Comparison of ENCODE assay signal across 23 cellular contexts in genomic region chr1:207918571-207918970, GRCh38. TPM values are rescaled to one million over a fixed set of nuclear protein-coding genes. Genes with fewer than 3 reads are reported as not detected.
DNase-seq lines count a peak whose midpoint lies in the region; ATAC-seq, FAIRE-seq and TF ChIP-seq lines count a peak whose summit lies in the region.
"Had no signal": no experiment of that assay in that cellular context is flagged by ENCODE, and none has a peak within 500 bp of the region (broad histone marks: within the 10 kb centered on the region; RNA-seq: fewer than 3 reads in every experiment).

No MANE protein-coding gene starts in this region.

- TF ChIP-seq CTCF in right atrium auricular region (IDR thresholded peaks at IDR 0.05) = no peak
- TF ChIP-seq CTCF in endothelial cell of umbilical vein (IDR thresholded peaks at IDR 0.05; ENCODE audit: extremely low read depth in 1 of 2, insufficient read depth in 1 of 2, low read depth in 1 of 2, low read length in 2 of 2) = no peak
- TF ChIP-seq CTCF in nephron (IDR thresholded peaks at IDR 0.05; ENCODE audit: unreplicated experiment in 3 of 3) = no peak
- TF ChIP-seq CTCF in uterus (IDR thresholded peaks at IDR 0.05) = no peak

- ATAC-seq in Right ventricle myocardium inferior = no peak
- ATAC-seq: A549; activated CD4-positive, CD25-positive, alpha-beta regulatory T cell treated with anti-CD3 and anti-CD28 coated beads, Interleukin-2, amount 50 U/mL, for 24 hours; naive thymus-derived CD8-positive, alpha-beta T cell; Panc1; T-cell had no signal

- H3K27me3 ChIP-seq in right atrium auricular region (no peaks in the 10 kb centered on the region), endothelial cell of umbilical vein (ENCODE audit: control insufficient read depth in 2 of 2, insufficient read depth in 2 of 2, low read length in 2 of 2) (peaks cover 0 to 2% of the 10 kb centered on the region in 2 experiments), uterus (no peaks in the 10 kb centered on the region)

- no peaks in the 10 kb centered on the region for H3K9me1 ChIP-seq in endothelial cell of umbilical vein (replicated peaks; ENCODE audit: control insufficient read depth, extremely low read depth, insufficient read depth, low read length)

- dilution Hi-C loops in endothelial cell of umbilical vein (cut with MboI; ENCODE audit: extremely low pct_ligation_motif_present, low sequenced_read_pairs) = no loop called here

- FAIRE-seq in endothelial cell of umbilical vein (lab: Jason Lieb, UNC) = no peak
- FAIRE-seq: A549, H1 had no signal

- H3K27me3 Mint-ChIP-seq in nephron (ENCODE audit: low read depth) = peaks cover 5% of the 10 kb centered on the region

- peak overlapping the region in 2 of 3 experiments; percentile 46 to 91 for H3K27ac Mint-ChIP-seq in nephron
- H3K27ac Mint-ChIP-seq: activated naive CD8-positive, alpha-beta T cell treated with anti-CD3 and anti-CD28 coated beads, Interleukin-2, amount 10 ng/mL, durations not matched to agents 7 days and 5 days; naive thymus-derived CD8-positive, alpha-beta T cell; stimulated activated naive CD8-positive, alpha-beta T cell treated with anti-CD3 and anti-CD28 coated beads, Interleukin-15, Interleukin-2, amounts not matched to agents 100 ng/mL and 50 ng/mL, for 24 hours; T-cell had no signal

- H3K79me2 ChIP-seq in endothelial cell of umbilical vein (ENCODE audit: control insufficient read depth, insufficient read depth, low read length) = no peaks in the 10 kb centered on the region

- H3K4me3 Mint-ChIP-seq in nephron = no peak overlapping the region
- H3K4me3 Mint-ChIP-seq: activated naive CD8-positive, alpha-beta T cell treated with anti-CD3 and anti-CD28 coated beads, Interleukin-2, amount 10 ng/mL, durations not matched to agents 7 days and 5 days; naive thymus-derived CD8-positive, alpha-beta T cell; stimulated activated naive CD8-positive, alpha-beta T cell treated with anti-CD3 and anti-CD28 coated beads, Interleukin-15, Interleukin-2, amounts not matched to agents 100 ng/mL and 50 ng/mL, for 24 hours; T-cell had no signal

- POLR2A ChIA-PET in endothelial cell of umbilical vein (lab: Charles Lee) = no interaction called here

- H3K4me2 ChIP-seq in endothelial cell of umbilical vein (ENCODE audit: insufficient read depth, low read length) = no peak overlapping the region
- H3K4me2 ChIP-seq: A549 had no signal

- no peaks in the 10 kb centered on the region for H3K36me3 Mint-ChIP-seq in nephron (ENCODE audit: low read depth)
- H3K36me3 Mint-ChIP-seq: activated naive CD8-positive, alpha-beta T cell treated with anti-CD3 and anti-CD28 coated beads, Interleukin-2, amount 10 ng/mL, durations not matched to agents 7 days and 5 days; naive thymus-derived CD8-positive, alpha-beta T cell; T-cell had no signal

- H3K4me1 ChIP-seq in right atrium auricular region (peaks cover 0 to 66% of the 10 kb centered on the region in 2 donors), endothelial cell of umbilical vein (ENCODE audit: control insufficient read depth, extremely low read depth, insufficient read depth, low read length) (peaks cover 21% of the 10 kb centered on the region), uterus (peaks cover 0 to 3% of the 10 kb centered on the region in 2 donors)
- H3K4me1 ChIP-seq: A549 had no signal

- peak overlapping the region; percentile 48 to 52 for H3K27ac ChIP-seq in right atrium auricular region
- H3K27ac ChIP-seq in endothelial cell of umbilical vein (ENCODE audit: insufficient read depth, low read depth, low read length) = no peak overlapping the region
- H3K27ac ChIP-seq in uterus = peak overlapping the region; percentile 47 to 73
- H3K27ac ChIP-seq: A549 had no signal

- BruUV-seq in endothelial cell of umbilical vein (replicated peaks; lab: Mats Ljungman, UMichigan) = no TSS peak

- no peaks in the 10 kb centered on the region for H3K9me3 Mint-ChIP-seq in nephron
- H3K9me3 Mint-ChIP-seq: activated naive CD8-positive, alpha-beta T cell treated with anti-CD3 and anti-CD28 coated beads, Interleukin-2, amount 10 ng/mL, durations not matched to agents 7 days and 5 days; naive thymus-derived CD8-positive, alpha-beta T cell; stimulated activated naive CD8-positive, alpha-beta T cell treated with anti-CD3 and anti-CD28 coated beads, Interleukin-15, Interleukin-2, amounts not matched to agents 100 ng/mL and 50 ng/mL, for 24 hours; T-cell had no signal

- no peak overlapping the region for H3K9ac ChIP-seq in endothelial cell of umbilical vein (replicated peaks; ENCODE audit: extremely low read depth, insufficient read depth, low read length)

- H2AFZ ChIP-seq in endothelial cell of umbilical vein (ENCODE audit: low read depth, low read length) = no peak overlapping the region

- intact Hi-C loops in Right ventricle myocardium inferior (cut with DNase I) = no loop called here
- intact Hi-C loops in endothelial cell of umbilical vein (cut with micrococcal nuclease) = no loop called here
- intact Hi-C loops in uterus (cut with DNase I; ENCODE audit: low total_unique reads) = no loop called here

- H3K4me1 Mint-ChIP-seq in nephron = peaks cover 56% of the 10 kb centered on the region
- H3K4me1 Mint-ChIP-seq: activated naive CD8-positive, alpha-beta T cell treated with anti-CD3 and anti-CD28 coated beads, Interleukin-2, amount 10 ng/mL, durations not matched to agents 7 days and 5 days; T-cell had no signal

- no peak for TF ChIP-seq POLR2A in endothelial cell of umbilical vein (IDR thresholded peaks at IDR 0.05; ENCODE audit: low read depth, low read length)
- no peak for TF ChIP-seq POLR2A in uterus (IDR thresholded peaks at IDR 0.05)

- H3K36me3 ChIP-seq in right atrium auricular region (no peaks in the 10 kb centered on the region), endothelial cell of umbilical vein (ENCODE audit: control insufficient read depth in 2 of 2, extremely low read depth in 1 of 2, insufficient read depth in 2 of 2, low read length in 2 of 2) (no peaks in the 10 kb centered on the region), uterus (no peaks in the 10 kb centered on the region)

- DNase-seq in right atrium auricular region (ENCODE audit: low spot score) = no peak
- DNase-seq in Right ventricle myocardium inferior (ENCODE audit: missing footprints) = no peak
- DNase-seq in endothelial cell of umbilical vein (ENCODE audit: low read depth, low spot score) = peak; percentile 71
- DNase-seq in uterus = no peak
- DNase-seq in NCI-H774 (lab: John Stamatoyannopoulos, UW) = no peak
- no peak for DNase-seq in SW 1271 (lab: John Stamatoyannopoulos, UW)
- DNase-seq in globus pallidus (ENCODE audit: low spot score) = no peak
- DNase-seq: activated effector memory CD4-positive, alpha-beta T cell treated with anti-CD3 and anti-CD28 coated beads, Interleukin-2, amount 50 U/mL, for 16 hours; activated naive CD8-positive, alpha-beta T cell treated with anti-CD3 and anti-CD28 coated beads, Interleukin-2, amount 10 ng/mL, durations not matched to agents 7 days and 5 days; effector memory CD4-positive, alpha-beta T cell; GF-D8; midbrain; naive thymus-derived CD8-positive, alpha-beta T cell; NCI-H524 treated with DMSO at 0.1 percent for 48 hours; T-cell had no signal

- H3K9me3 ChIP-seq in right atrium auricular region (no peaks in the 10 kb centered on the region), endothelial cell of umbilical vein (replicated peaks; ENCODE audit: control insufficient read depth, insufficient read depth, low read length) (no peaks in the 10 kb centered on the region), uterus (no peaks in the 10 kb centered on the region)
- H3K9me3 ChIP-seq: A549 had no signal

- no peaks in the 10 kb centered on the region for H4K20me1 ChIP-seq in endothelial cell of umbilical vein (replicated peaks; ENCODE audit: control insufficient read depth, extremely low read depth, insufficient read depth, low read length)

- H3K4me3 ChIP-seq in right atrium auricular region (no peak overlapping the region), endothelial cell of umbilical vein (replicated peaks in 1 of 3; ENCODE audit: insufficient read depth in 1 of 3, low read depth in 1 of 3, low read length in 3 of 3) (no peak overlapping the region), uterus (no peak overlapping the region)
- H3K4me3 ChIP-seq: A549 had no signal

- CTCF ChIA-PET in endothelial cell of umbilical vein (lab: Charles Lee) = interaction anchor here (0.9 to 2.7 kb wide), 4 partner anchors 14 to 50 kb away, joined by 3 to 15 read pairs (median 6); no protein-coding TSS in a partner anchor

TF ChIP-seq in endothelial cell of umbilical vein, 7 proteins besides CTCF, POLR2A, EP300 and RAD21:
- TF ChIP-seq MYC (IDR thresholded peaks at IDR 0.05; ENCODE audit: low read depth, low read length) (no peak), JUN (IDR thresholded peaks at IDR 0.05; ENCODE audit: borderline replicate concordance, insufficient read depth, insufficient read length, low read depth) (peak; percentile 14), POLR2AphosphoS5 (IDR thresholded peaks at IDR 0.05; ENCODE audit: insufficient read depth, low read depth, low read length) (no peak)

RNA-seq across cellular contexts. Expression of gene CD34, which starts 7.6 kb away (rescaled TPM):
- total RNA-seq in right atrium auricular region = 10 to 100 TPM; 76.7 to 76.8 TPM
- 84.8 TPM for total RNA-seq in Right ventricle myocardium inferior
- 115 and 174 TPM in 2 replicates for total RNA-seq in endothelial cell of umbilical vein
- 102 and 136 TPM in 2 replicates for polyA plus RNA-seq in endothelial cell of umbilical vein
- polyA plus RNA-seq in endothelial cell of umbilical vein (2011; cell fraction: cytosol; rRNA removed) = 39.5 and 65.4 TPM in 2 replicates
- polyA plus RNA-seq in endothelial cell of umbilical vein (2011; cell fraction: nucleus; rRNA removed) = 32.2 and 55.6 TPM in 2 replicates
- polyA plus RNA-seq in endothelial cell of umbilical vein (2012) = 16.9 and 23.7 TPM in 2 replicates
- 87.5 and 111 TPM in 2 replicates for polyA minus RNA-seq in endothelial cell of umbilical vein
- not detected for polyA minus RNA-seq in endothelial cell of umbilical vein (2011; cell fraction: cytosol; rRNA and poly(A)+ RNA removed)
- 19.8 and 20.0 TPM in 2 replicates for polyA minus RNA-seq in endothelial cell of umbilical vein (2011; cell fraction: nucleus; rRNA and poly(A)+ RNA removed)
- 100 to 1,000 TPM in 2 of 4 donors, 10 to 100 TPM in 2; 39.2 to 135 (median 81.2) TPM for total RNA-seq in uterus
- total RNA-seq: activated naive CD8-positive, alpha-beta T cell treated with anti-CD3 and anti-CD28 coated beads, Interleukin-2, amount 10 ng/mL, durations not matched to agents 7 days and 5 days; HT-29; naive thymus-derived CD8-positive, alpha-beta T cell; osteocyte had no signal
- polyA plus RNA-seq: naive thymus-derived CD8-positive, alpha-beta T cell had no signal
